In genomic region chr7:36389371-36390198, GRCh38 we compare ENCODE assay signal across 1 cellular context.
TF ChIP-seq lines count a peak whose summit lies in the region.

TSS of gene ANLN (plus strand) at chr7:36389862. CDS start at chr7:36390027, 165 bp downstream.

TF ChIP-seq in HEK293, 187 proteins besides CTCF, POLR2A, EP300 and RAD21 (continued from another document):
- TF ChIP-seq ZXDB (tag by site-specific recombination; IDR thresholded peaks at IDR 0.05): peak; percentile 72; the same call in 1 of the 2 replicates
- TF ChIP-seq SP3 (tag by site-specific recombination; IDR thresholded peaks at IDR 0.05): 0 out of 2 replicates have a peak, but pooled peaks have one; percentile 53
- TF ChIP-seq KLF16 (tag by site-specific recombination; IDR thresholded peaks at IDR 0.05): no peak
- peak; percentile 52 for TF ChIP-seq ZNF423 (tag by site-specific recombination; IDR thresholded peaks at IDR 0.05)
- TF ChIP-seq KLF8 (tag by site-specific recombination; IDR thresholded peaks at IDR 0.05): peak; percentile 29; the same call in 1 of the 2 replicates
- TF ChIP-seq ZNF792 (tag by site-specific recombination; IDR thresholded peaks at IDR 0.05): 0 out of 2 replicates have a peak, but pooled peaks have one; percentile 12
- TF ChIP-seq ZNF555 (tag by site-specific recombination; conservative IDR thresholded peaks at IDR 0.05): no peak
- TF ChIP-seq ZSCAN4 (tag by site-specific recombination; IDR thresholded peaks at IDR 0.05): peak; percentile 48; the same call in 1 of the 2 replicates
- 0 out of 2 replicates have a peak, but pooled peaks have one; percentile 0 for TF ChIP-seq INSM2 (tag by site-specific recombination; IDR thresholded peaks at IDR 0.05)
- TF ChIP-seq REPIN1 (tag by site-specific recombination; IDR thresholded peaks at IDR 0.05; ENCODE audit: low read depth): no peak
- TF ChIP-seq KLF17 (tag by site-specific recombination; IDR thresholded peaks at IDR 0.05): peak; percentile 24; the same call in 1 of the 2 replicates
- peak; percentile 56 for TF ChIP-seq ZNF398 (tag by site-specific recombination; IDR thresholded peaks at IDR 0.05)
- TF ChIP-seq ZNF274 (IDR thresholded peaks at IDR 0.05; ENCODE audit: low read length): no peak
- TF ChIP-seq ZNF274 (tag by site-specific recombination; IDR thresholded peaks at IDR 0.05; ENCODE audit: borderline replicate concordance): no peak
- peak; percentile 62 for TF ChIP-seq SP2 (tag by site-specific recombination; IDR thresholded peaks at IDR 0.05)
- TF ChIP-seq ZNF341 (tag by site-specific recombination; IDR thresholded peaks at IDR 0.05; ENCODE audit: low read depth): 0 out of 2 replicates have a peak, but pooled peaks have one; percentile 3
- TF ChIP-seq ZNF280C (tag by site-specific recombination; IDR thresholded peaks at IDR 0.05): no peak
- TF ChIP-seq ZNF214 (tag by site-specific recombination; IDR thresholded peaks at IDR 0.05; ENCODE audit: borderline replicate concordance): 0 out of 2 replicates have a peak, but pooled peaks have one; percentile 10
- TF ChIP-seq PBX3 (CRISPR knock-in tag; IDR thresholded peaks at IDR 0.05): peak; percentile 60
